10 cellular contexts compared by ENCODE assay signal in the genomic region with DNA sequence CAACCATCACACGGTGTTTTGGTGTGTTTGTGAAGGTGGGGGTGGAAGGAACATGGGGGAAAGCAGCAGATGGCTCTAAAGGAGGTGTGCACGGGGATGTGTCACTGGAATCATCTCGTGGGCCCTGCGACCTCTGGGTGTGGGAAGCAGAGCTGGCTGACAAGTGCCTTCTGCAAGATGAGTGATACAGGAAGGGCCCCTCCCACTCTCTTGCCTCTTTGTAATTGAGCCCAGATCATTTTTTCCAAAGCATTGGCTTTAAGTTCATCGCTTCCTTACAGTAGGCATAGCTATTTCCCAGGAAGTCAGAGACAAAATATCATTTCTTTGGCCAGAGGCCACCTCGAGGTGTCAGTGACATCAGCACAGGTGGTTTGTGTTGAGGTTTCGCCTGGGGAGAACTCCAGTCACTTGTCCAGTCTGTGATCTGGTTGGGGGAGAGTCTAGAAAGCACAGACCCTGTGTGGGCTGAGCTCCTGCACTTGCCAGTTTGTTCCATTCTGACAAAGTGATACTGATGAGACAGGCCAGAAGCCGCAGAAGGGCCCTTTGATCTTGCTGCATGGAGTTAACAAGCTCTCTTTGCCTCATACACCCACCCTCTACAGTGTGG. TPM values are rescaled to one million over a fixed set of nuclear protein-coding genes. Genes with fewer than 3 reads are reported as not detected.
DNase-seq lines count a peak whose midpoint lies in the region; ATAC-seq and TF ChIP-seq lines count a peak whose summit lies in the region.
"Had no signal": no experiment of that assay in that cellular context is flagged by ENCODE, and none has a peak within 500 bp of the region (broad histone marks: within the 10 kb centered on the region; RNA-seq: fewer than 3 reads in every experiment).

No MANE protein-coding gene starts in this region.

- intact Hi-C loops in Panc1 (cut with micrococcal nuclease; ENCODE audit: unreplicated experiment): no loop called here

- no peak overlapping the region for H3K4me3 ChIP-seq in Panc1 (ENCODE audit: low read depth in 2 of 2, low read length in 2 of 2)

- no peaks in the 10 kb centered on the region for H3K9me3 ChIP-seq in Panc1 (ENCODE audit: control insufficient read depth, insufficient read depth, low read depth, low read length)

- CTCF ChIA-PET in Panc1 (lab: Charles Lee): interaction anchor here (0.7 kb wide), 1 partner anchor 40 kb away, joined by 3 read pairs; no protein-coding TSS in a partner anchor

- no peaks in the 10 kb centered on the region for H3K4me1 ChIP-seq in Panc1 (ENCODE audit: control insufficient read depth, insufficient read depth, low read length)

- DNase-seq in Panc1 (ENCODE audit: low read depth, low spot score) (no peak), iris pigment epithelial cell (ENCODE audit: low read depth) (peak; percentile 46), NCI-H524 (lab: John Stamatoyannopoulos, UW) (no peak), OCI-M2 (lab: John Stamatoyannopoulos, UW; ENCODE audit: unreplicated experiment) (no peak)
- peak; percentile 84 to 86 for DNase-seq in activated T-cell treated with anti-CD3 and anti-CD28 coated beads, Interleukin-2, amount 50 U/mL, for 48 hours
- peak; percentile 41 for DNase-seq in stimulated activated CD8-positive, alpha-beta memory T cell treated with anti-CD3 and anti-CD28 coated beads, Interleukin-7, amount 100 ng/mL, for 24 hours (ENCODE audit: low read depth)
- DNase-seq: naive B cell, NCI-H1105 had no signal

- BruUV-seq in Panc1 (replicated peaks; lab: Mats Ljungman, UMichigan): no TSS peak

- ATAC-seq in Panc1: peak; percentile 42; the same call in 1 of the 2 replicates
- ATAC-seq in GM19328 (IDR thresholded peaks at IDR 0.05; ENCODE audit: unreplicated experiment): no peak
- ATAC-seq in GM21360 (IDR thresholded peaks at IDR 0.05; ENCODE audit: unreplicated experiment): no peak

- no peaks in the 10 kb centered on the region for H3K27me3 ChIP-seq in Panc1 (ENCODE audit: control insufficient read depth, insufficient read depth, low read length)

- TF ChIP-seq CTCF in Panc1 (IDR thresholded peaks at IDR 0.05): no peak

- POLR2A ChIA-PET in Panc1 (lab: Charles Lee): no interaction called here

- no peak overlapping the region for H3K27ac ChIP-seq in Panc1 (ENCODE audit: low read length)

- peaks cover 4% of the 10 kb centered on the region for H3K36me3 ChIP-seq in Panc1 (ENCODE audit: control insufficient read depth, insufficient read depth, low read length)

- in situ Hi-C loops in Panc1 (cut with HindIII; ENCODE audit: low pct_unique_long_range_greater_than_20kb, low sequenced_read_pairs): no loop called here

RNA-seq across cellular contexts. Expression of a gene that starts 20.6 kb away (rescaled TPM):
- 40.8 TPM for total RNA-seq in Panc1 (2021; ENCODE audit: unreplicated experiment)
- polyA plus RNA-seq in Panc1 (2012; ENCODE audit: insufficient read length): 13.5 TPM

RNA-seq across cellular contexts. Expression of a gene that starts 33.9 kb away (rescaled TPM):
- 61.7 TPM for total RNA-seq in Panc1 (2021; ENCODE audit: unreplicated experiment)
- polyA plus RNA-seq in Panc1 (2012; ENCODE audit: insufficient read length): 41.6 TPM

RNA-seq across cellular contexts. Expression of a gene that starts 33.9 kb away (rescaled TPM):
- 116 TPM for total RNA-seq in Panc1 (2021; ENCODE audit: unreplicated experiment)
- polyA plus RNA-seq in Panc1 (2012; ENCODE audit: insufficient read length): 85.0 TPM

Comparison
In these comparisons a context has a peak if more than half of its experiments do, and no peak if none do; other contexts are left out.
1. DNase-seq: peak in activated T-cell treated with anti-CD3 and anti-CD28 coated beads, Interleukin-2, amount 50 U/mL, for 48 hours (2 of 2), iris pigment epithelial cell (single experiment) and stimulated activated CD8-positive, alpha-beta memory T cell treated with anti-CD3 and anti-CD28 coated beads, Interleukin-7, amount 100 ng/mL, for 24 hours (single experiment); none in Panc1 (single experiment), NCI-H524 (0 of 2) and OCI-M2 (single experiment).